Comparison of ENCODE assay signal across 8 cellular contexts in the genomic region with DNA sequence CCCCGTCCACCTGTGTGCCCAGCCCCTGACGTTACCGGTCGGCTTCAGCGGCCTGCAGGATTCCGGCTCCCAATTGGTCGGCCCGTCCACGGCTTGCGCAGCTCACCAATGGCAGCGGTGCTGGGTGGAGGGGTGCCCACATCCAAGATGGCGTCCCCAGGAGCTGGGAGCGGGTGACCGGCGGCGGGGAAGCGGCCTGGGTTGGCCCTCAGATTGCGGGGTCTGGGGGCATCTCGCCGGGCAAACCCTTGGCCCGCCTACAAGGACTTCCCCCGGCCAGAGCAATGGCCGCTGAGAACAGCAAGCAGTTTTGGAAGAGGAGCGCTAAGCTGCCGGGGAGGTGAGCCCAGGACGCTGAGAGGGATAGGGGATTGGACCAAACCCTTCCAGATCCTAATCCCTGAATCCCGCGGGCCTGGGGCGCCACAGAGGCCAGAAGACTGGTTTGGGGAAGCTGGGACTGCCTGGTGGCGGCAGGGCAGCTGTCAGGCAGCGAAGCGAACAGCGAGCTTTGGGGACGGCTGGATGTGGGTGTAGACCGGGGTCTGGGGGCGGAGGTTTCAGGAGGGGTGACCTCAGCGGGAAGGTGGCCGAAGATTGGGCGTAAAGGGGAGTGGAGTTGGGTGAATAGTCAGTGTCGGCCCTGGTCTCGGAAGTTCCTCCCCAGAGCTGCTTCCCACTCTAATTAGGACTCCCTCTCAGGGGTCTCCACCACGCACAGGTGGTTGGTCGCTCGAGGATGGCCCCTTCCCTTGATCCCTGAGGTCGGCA. TPM values are rescaled to one million over a fixed set of nuclear protein-coding genes. Genes with fewer than 3 reads are reported as not detected.
DNase-seq lines count a peak whose midpoint lies in the region; ATAC-seq and TF ChIP-seq lines count a peak whose summit lies in the region.

A gene with protein sequence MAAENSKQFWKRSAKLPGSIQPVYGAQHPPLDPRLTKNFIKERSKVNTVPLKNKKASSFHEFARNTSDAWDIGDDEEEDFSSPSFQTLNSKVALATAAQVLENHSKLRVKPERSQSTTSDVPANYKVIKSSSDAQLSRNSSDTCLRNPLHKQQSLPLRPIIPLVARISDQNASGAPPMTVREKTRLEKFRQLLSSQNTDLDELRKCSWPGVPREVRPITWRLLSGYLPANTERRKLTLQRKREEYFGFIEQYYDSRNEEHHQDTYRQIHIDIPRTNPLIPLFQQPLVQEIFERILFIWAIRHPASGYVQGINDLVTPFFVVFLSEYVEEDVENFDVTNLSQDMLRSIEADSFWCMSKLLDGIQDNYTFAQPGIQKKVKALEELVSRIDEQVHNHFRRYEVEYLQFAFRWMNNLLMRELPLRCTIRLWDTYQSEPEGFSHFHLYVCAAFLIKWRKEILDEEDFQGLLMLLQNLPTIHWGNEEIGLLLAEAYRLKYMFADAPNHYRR (plus strand): TSS at position 139 of the 771 bp plus-strand sequence. CDS start 146 bp downstream, at position 285.
A gene (minus strand): TSS at position 511 of the 771 bp plus-strand sequence. CDS start 39,114 bp downstream, outside the sequence.

- peaks cover 52 to 67% of the 10 kb centered on the region in 2 donors for H3K4me1 Mint-ChIP-seq in natural killer cell treated with Interleukin-12 subunit alpha and Interleukin-12 subunit beta and Interleukin-15 and Interleukin-18, amount 100 ng/mL, for 72 hours (ENCODE audit: low read depth in 2 of 2)

- no peaks in the 10 kb centered on the region for H3K9me3 ChIP-seq in Loucy (ENCODE audit: insufficient read depth, low read depth, low read length)
- no peaks in the 10 kb centered on the region for H3K9me3 ChIP-seq in RWPE2 (ENCODE audit: severe bottlenecking)

- H3K27me3 ChIP-seq in H7 (ENCODE audit: control insufficient read depth, insufficient read depth, low read length), result no peaks in the 10 kb centered on the region
- no peaks in the 10 kb centered on the region for H3K27me3 ChIP-seq in Loucy (ENCODE audit: insufficient read depth, low read length, poor library complexity, severe bottlenecking)
- H3K27me3 ChIP-seq in RWPE2 (ENCODE audit: insufficient read depth, poor library complexity, severe bottlenecking), result no peaks in the 10 kb centered on the region

- peak; percentile 98 for DNase-seq in ELF-1 (ENCODE audit: low read depth, low spot score)
- peak; percentile 96 for DNase-seq in H7
- peak; percentile 98 for DNase-seq in RWPE2 (ENCODE audit: low spot score)
- peak; percentile 93 for DNase-seq in activated effector memory CD4-positive, alpha-beta T cell treated with Interleukin-2 at 50 U/mL for 16 hours
- peak; percentile 88 for DNase-seq in fibroblast of peridontal ligament (ENCODE audit: extremely low read depth)
- DNase-seq in natural killer cell treated with Interleukin-12 subunit alpha and Interleukin-12 subunit beta and Interleukin-15 and Interleukin-18, amount 100 ng/mL, for 72 hours (ENCODE audit: low spot score), result peak; percentile 98
- peak; percentile 95 for DNase-seq in stimulated activated naive CD4-positive, alpha-beta T cell treated with Interleukin-2 at 50 U/mL for 16 hours (lab: John Stamatoyannopoulos, UW)

- H3K27me3 Mint-ChIP-seq in natural killer cell treated with Interleukin-12 subunit alpha and Interleukin-12 subunit beta and Interleukin-15 and Interleukin-18, amount 100 ng/mL, for 72 hours, result peaks cover 0 to 2% of the 10 kb centered on the region in 2 donors

- peak within 1 kb of the TSS; percentile 91 for H3K4me2 ChIP-seq in Loucy (ENCODE audit: low read depth, low read length, poor library complexity, severe bottlenecking)

- H3K36me3 Mint-ChIP-seq in natural killer cell treated with Interleukin-12 subunit alpha and Interleukin-12 subunit beta and Interleukin-15 and Interleukin-18, amount 100 ng/mL, for 72 hours, result peaks cover 11% of the 10 kb centered on the region

- peak within 1 kb of the TSS; percentile 97 to 99 for H3K27ac Mint-ChIP-seq in natural killer cell treated with Interleukin-12 subunit alpha and Interleukin-12 subunit beta and Interleukin-15 and Interleukin-18, amount 100 ng/mL, for 72 hours

- no peaks in the 10 kb centered on the region for H4K20me1 ChIP-seq in Loucy (ENCODE audit: insufficient read depth, low read length, poor library complexity, severe bottlenecking)

- H2AFZ ChIP-seq in Loucy (ENCODE audit: low read length), result peak within 1 kb of the TSS; percentile 77

- no peaks in the 10 kb centered on the region for H3K9me3 Mint-ChIP-seq in natural killer cell treated with Interleukin-12 subunit alpha and Interleukin-12 subunit beta and Interleukin-15 and Interleukin-18, amount 100 ng/mL, for 72 hours

- H3K9me2 ChIP-seq in Loucy (replicated peaks; ENCODE audit: low read depth, low read length), result no peaks in the 10 kb centered on the region

- peaks cover 94% of the 10 kb centered on the region for H3K79me2 ChIP-seq in Loucy (ENCODE audit: insufficient read depth, low read length)

- TF ChIP-seq CTCF in Loucy (conservative IDR thresholded peaks at IDR 0.05; ENCODE audit: low read length) (no peak), RWPE2 (IDR thresholded peaks at IDR 0.05; ENCODE audit: poor library complexity, severe bottlenecking) (no peak)

- H3K36me3 ChIP-seq in H7 (replicated peaks; ENCODE audit: control insufficient read depth, insufficient read depth, low read length), result no peaks in the 10 kb centered on the region
- H3K36me3 ChIP-seq in Loucy (ENCODE audit: insufficient read depth, low read length), result no peaks in the 10 kb centered on the region
- H3K36me3 ChIP-seq in RWPE2 (ENCODE audit: low read depth), result no peaks in the 10 kb centered on the region

- H3F3A ChIP-seq in Loucy (ENCODE audit: low read depth), result peaks cover 13% of the 10 kb centered on the region; the same call in 1 of the 2 replicates

- H3K4me1 ChIP-seq in Loucy (ENCODE audit: insufficient read depth, low read length, poor library complexity, severe bottlenecking) (peaks cover 73% of the 10 kb centered on the region), RWPE2 (ENCODE audit: insufficient read depth, poor library complexity, severe bottlenecking) (peaks cover 18% of the 10 kb centered on the region)

- H3K9ac ChIP-seq in Loucy (ENCODE audit: low read depth, low read length, poor library complexity, severe bottlenecking), result peak within 1 kb of the TSS; percentile 90

- ATAC-seq in RWPE2 (ENCODE audit: low read depth), result peak; percentile 99
- ATAC-seq in natural killer cell treated with Interleukin-12 subunit alpha and Interleukin-12 subunit beta and Interleukin-15 and Interleukin-18, amount 100 ng/mL, for 72 hours, result peak; percentile 99

- H3K4me3 ChIP-seq in H7 (ENCODE audit: insufficient read depth, low read depth, low read length) (peak within 1 kb of the TSS; percentile 88), Loucy (ENCODE audit: low read length, poor library complexity, severe bottlenecking) (peak within 1 kb of the TSS; percentile 86), RWPE2 (ENCODE audit: severe bottlenecking) (peak within 1 kb of the TSS; percentile 88)

- H3K27ac ChIP-seq in RWPE2 (ENCODE audit: poor library complexity, severe bottlenecking), result peak within 1 kb of the TSS; percentile 56

- H3K4me3 Mint-ChIP-seq in natural killer cell treated with Interleukin-12 subunit alpha and Interleukin-12 subunit beta and Interleukin-15 and Interleukin-18, amount 100 ng/mL, for 72 hours, result peak within 1 kb of the TSS; percentile 99

RNA-seq across cellular contexts. Expression of the first gene that starts in this region (rescaled TPM):
- 14.5 and 17.5 TPM in 2 replicates for total RNA-seq in H7 (2014; rRNA removed; shearing (Covaris generic))
- total RNA-seq in natural killer cell treated with Interleukin-12 subunit alpha and Interleukin-12 subunit beta and Interleukin-15 and Interleukin-18, amount 100 ng/mL, for 72 hours, result 10 to 100 TPM; 27.3 to 37.8 TPM

RNA-seq across cellular contexts. Expression of the second gene that starts in this region (rescaled TPM):
- total RNA-seq in H7 (2014; rRNA removed; shearing (Covaris generic)), result 0.14 TPM in 1 of 2 replicates, not detected in the other
- total RNA-seq in natural killer cell treated with Interleukin-12 subunit alpha and Interleukin-12 subunit beta and Interleukin-15 and Interleukin-18, amount 100 ng/mL, for 72 hours, result 10 to 100 TPM; 23.5 to 23.7 TPM

Comparison
In these comparisons a context has a peak if more than half of its experiments do, and no peak if none do; other contexts are left out.
1. Peak in every context shown above with its lines: DNase-seq, ATAC-seq, H3K4me3 ChIP-seq and H3K27ac ChIP-seq.
2. RNA of the second gene that starts in this region (total RNA-seq): 23.5 to 23.7 TPM in natural killer cell treated with Interleukin-12 subunit alpha and Interleukin-12 subunit beta and Interleukin-15 and Interleukin-18, amount 100 ng/mL, for 72 hours; 0.14 TPM in H7; every median in the first group is over 10 times any median in the second.